Comparison of ENCODE assay signal across 8 cellular contexts in the genomic region with DNA sequence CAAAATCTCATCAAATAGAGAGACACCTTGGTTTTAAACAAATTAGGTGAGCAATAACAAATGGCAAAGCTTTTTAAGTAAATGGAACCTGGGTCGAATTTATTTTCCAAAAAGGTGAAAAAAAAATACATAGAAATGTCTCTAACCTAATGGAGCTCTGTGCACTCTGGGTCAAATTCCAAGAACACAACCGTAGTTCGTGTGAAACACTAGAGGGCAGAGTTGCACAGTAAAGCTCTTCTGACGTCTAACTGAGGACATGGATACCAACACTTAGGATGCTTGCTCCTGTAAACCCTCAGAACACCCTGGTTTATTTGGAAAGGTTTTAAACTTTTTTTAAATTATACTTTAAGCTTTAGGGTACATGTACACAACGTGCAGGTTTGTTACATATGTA. TPM values are rescaled to one million over a fixed set of nuclear protein-coding genes. Genes with fewer than 3 reads are reported as not detected.
DNase-seq lines count a peak whose midpoint lies in the region; ATAC-seq and TF ChIP-seq lines count a peak whose summit lies in the region.

No MANE protein-coding gene starts in this region.

- DNase-seq in DMS79 treated with DMSO at 0.1 percent for 48 hours (lab: John Stamatoyannopoulos, UW) (peak; percentile 30), NCI-H446 (lab: John Stamatoyannopoulos, UW) (peak; percentile 38 to 87), adrenal gland (peak in 6 of 7 donors; percentile 20 to 42 (median 34)), iPS DF 4.7 (ENCODE audit: extremely low read depth, low spot score) (peak; percentile 74), tibial nerve (ENCODE audit: low spot score in 2 of 2) (no peak)
- DNase-seq in natural killer cell treated with Interleukin-12 subunit alpha and Interleukin-12 subunit beta and Interleukin-15 and Interleukin-18, amount 100 ng/mL, for 72 hours (ENCODE audit: low spot score): no peak

- peaks cover 6% of the 10 kb centered on the region for H3K9me3 Mint-ChIP-seq in natural killer cell treated with Interleukin-12 subunit alpha and Interleukin-12 subunit beta and Interleukin-15 and Interleukin-18, amount 100 ng/mL, for 72 hours

- ATAC-seq in GM19397 (IDR thresholded peaks at IDR 0.05; ENCODE audit: unreplicated experiment) (peak; percentile 94), HG03378 (IDR thresholded peaks at IDR 0.05; ENCODE audit: unreplicated experiment) (peak; percentile 92)
- no peak for ATAC-seq in natural killer cell treated with Interleukin-12 subunit alpha and Interleukin-12 subunit beta and Interleukin-15 and Interleukin-18, amount 100 ng/mL, for 72 hours

- no peak for TF ChIP-seq EP300 in tibial nerve (IDR thresholded peaks at IDR 0.05)

- H3K4me3 Mint-ChIP-seq in natural killer cell treated with Interleukin-12 subunit alpha and Interleukin-12 subunit beta and Interleukin-15 and Interleukin-18, amount 100 ng/mL, for 72 hours: no peak overlapping the region

- 0 to 2% (median 1%) methylated on average over 5 of the region's 5 CpGs for WGBS in adrenal gland, 4 donors
- WGBS in tibial nerve, 2 donors: 2 to 3% methylated on average over 5 of the region's 5 CpGs

- H3K27ac ChIP-seq in adrenal gland: no peak overlapping the region
- no peak overlapping the region for H3K27ac ChIP-seq in tibial nerve

- H3K27ac Mint-ChIP-seq in natural killer cell treated with Interleukin-12 subunit alpha and Interleukin-12 subunit beta and Interleukin-15 and Interleukin-18, amount 100 ng/mL, for 72 hours: no peak overlapping the region

- TF ChIP-seq CTCF in adrenal gland (IDR thresholded peaks at IDR 0.05): peak; percentile 39 to 66 (median 56)
- peak in 3 of 5 experiments; percentile 23 to 43 (median 36) for TF ChIP-seq CTCF in tibial nerve (IDR thresholded peaks at IDR 0.05)

- H3K9me3 ChIP-seq in adrenal gland (replicated peaks in 1 of 3) (no peaks in the 10 kb centered on the region), tibial nerve (peaks cover 0 to 8% (median 2%) of the 10 kb centered on the region in 4 donors)

- no peaks in the 10 kb centered on the region for H3K27me3 Mint-ChIP-seq in natural killer cell treated with Interleukin-12 subunit alpha and Interleukin-12 subunit beta and Interleukin-15 and Interleukin-18, amount 100 ng/mL, for 72 hours

- H3K27me3 ChIP-seq in adrenal gland (no peaks in the 10 kb centered on the region), tibial nerve (no peaks in the 10 kb centered on the region)

- H3K36me3 Mint-ChIP-seq in natural killer cell treated with Interleukin-12 subunit alpha and Interleukin-12 subunit beta and Interleukin-15 and Interleukin-18, amount 100 ng/mL, for 72 hours: no peaks in the 10 kb centered on the region

- H3K36me3 ChIP-seq in adrenal gland (replicated peaks in 1 of 2): no peaks in the 10 kb centered on the region
- H3K36me3 ChIP-seq in tibial nerve: no peaks in the 10 kb centered on the region

- TF ChIP-seq POLR2A in adrenal gland (IDR thresholded peaks at IDR 0.05) (no peak), tibial nerve (IDR thresholded peaks at IDR 0.05) (no peak)

- no peaks in the 10 kb centered on the region for H3K4me1 Mint-ChIP-seq in natural killer cell treated with Interleukin-12 subunit alpha and Interleukin-12 subunit beta and Interleukin-15 and Interleukin-18, amount 100 ng/mL, for 72 hours (ENCODE audit: low read depth in 2 of 2)

- H3K4me3 ChIP-seq in adrenal gland (no peak overlapping the region), tibial nerve (no peak overlapping the region)

- H3K4me1 ChIP-seq in adrenal gland (replicated peaks in 1 of 2) (no peaks in the 10 kb centered on the region), tibial nerve (no peaks in the 10 kb centered on the region)

- intact Hi-C loops in adrenal gland (cut with DNase I): no loop called here

RNA-seq across cellular contexts. Expression of gene MARCHF11, which starts 18.9 kb away (rescaled TPM):
- total RNA-seq in adrenal gland (1 to 10 TPM in 1 of 8 donors, under 1 TPM in 1, not detected in 6; 0.14 to 1.1 TPM), tibial nerve (not detected)
- 1 to 10 TPM in 1 of 3 donors, under 1 TPM in 2; 0.67 to 3.1 (median 0.90) TPM for polyA plus RNA-seq in adrenal gland
- total RNA-seq in natural killer cell treated with Interleukin-12 subunit alpha and Interleukin-12 subunit beta and Interleukin-15 and Interleukin-18, amount 100 ng/mL, for 72 hours: not detected

Comparison
In these comparisons a context has a peak if more than half of its experiments do, and no peak if none do; other contexts are left out.
1. DNase-seq: peak in DMS79 treated with DMSO at 0.1 percent for 48 hours (single experiment), NCI-H446 (2 of 2), adrenal gland (6 of 7) and iPS DF 4.7 (single experiment); none in tibial nerve (0 of 2) and natural killer cell treated with Interleukin-12 subunit alpha and Interleukin-12 subunit beta and Interleukin-15 and Interleukin-18, amount 100 ng/mL, for 72 hours (single experiment).
2. ATAC-seq: peak in GM19397 (single experiment) and HG03378 (single experiment); none in natural killer cell treated with Interleukin-12 subunit alpha and Interleukin-12 subunit beta and Interleukin-15 and Interleukin-18, amount 100 ng/mL, for 72 hours (0 of 2).